In the genomic region with DNA sequence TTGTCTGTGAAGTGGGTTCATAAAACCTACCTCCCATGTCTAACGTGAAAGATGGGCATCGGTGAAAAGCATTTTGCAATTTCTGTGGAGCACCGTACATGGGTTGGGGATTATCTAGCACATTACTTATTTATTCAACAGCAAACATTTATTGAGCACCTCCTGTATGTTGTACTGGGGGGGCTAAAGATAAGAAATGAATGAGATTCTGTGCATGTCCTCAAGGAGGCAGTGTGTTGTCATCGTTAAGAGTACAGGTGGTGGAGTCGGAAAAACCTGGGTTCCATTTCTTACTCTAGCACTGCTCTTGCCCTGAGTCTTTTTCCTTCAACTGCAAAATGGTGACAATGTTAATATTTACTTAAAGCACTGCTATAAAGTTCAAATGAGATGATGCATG, we compare ENCODE assay signal across 20 cellular contexts.
DNase-seq lines count a peak whose midpoint lies in the region; TF ChIP-seq lines count a peak whose summit lies in the region.
"Had no signal": no experiment of that assay in that cellular context is flagged by ENCODE, and none has a peak within 500 bp of the region (broad histone marks: within the 10 kb centered on the region; RNA-seq: fewer than 3 reads in every experiment).

No MANE protein-coding gene starts in this region.

- CTCF ChIA-PET in GM10248 (lab: Yijun Ruan, JAX): interaction anchor here (1.1 to 2.8 kb wide), 4 partner anchors 13 to 80 kb away, joined by 4 to 28 read pairs (median 13); no protein-coding TSS in a partner anchor

- H3K4me1 ChIP-seq in OCI-LY3 (ENCODE audit: low read length): peaks cover 10% of the 10 kb centered on the region; the same call in 1 of the 2 replicates
- H3K4me1 ChIP-seq: gastrocnemius medialis, parathyroid adenoma, thyroid gland had no signal

- H3K9ac ChIP-seq in OCI-LY3 (ENCODE audit: low read length): no peak overlapping the region
- H3K9ac ChIP-seq: BLaER1 treated with 17β-estradiol and CSF1 and Interleukin-3, amounts not matched to agents 10 nM and 100 nM; GM23248; parathyroid adenoma had no signal

- DNase-seq in GM10248 (ENCODE audit: extremely low spot score) (no peak), GM20000 (ENCODE audit: low spot score) (peak; percentile 30), fibroblast of mammary gland (ENCODE audit: low read depth) (no peak), HuH-7.5 (ENCODE audit: low spot score) (no peak), NCI-H2107 (lab: John Stamatoyannopoulos, UW) (no peak), Ammon's horn (ENCODE audit: low spot score) (no peak), substantia nigra (lab: John Stamatoyannopoulos, UW) (no peak)
- DNase-seq: activated gamma-delta T cell, amygdala, gastrocnemius medialis, GM23248, naive B cell, NCI-H2029 treated with DMSO at 0.1 percent for 48 hours, NCI-H510A treated with DMSO at 0.1 percent for 48 hours, thyroid gland had no signal

- H3K4me3 ChIP-seq in OCI-LY3 (ENCODE audit: low read length): no peak overlapping the region
- no peak overlapping the region for H3K4me3 ChIP-seq in fibroblast of mammary gland (ENCODE audit: control insufficient read depth, low read depth, low read length)
- H3K4me3 ChIP-seq: BLaER1 treated with 17β-estradiol and CSF1 and Interleukin-3, amounts not matched to agents 10 nM and 100 nM; gastrocnemius medialis; GM23248; lung; smooth muscle cell; thyroid gland had no signal

- no peaks in the 10 kb centered on the region for H3K79me2 ChIP-seq in OCI-LY3 (ENCODE audit: low read length)
- H3K79me2 ChIP-seq: parathyroid adenoma had no signal

- H3K27me3 ChIP-seq in OCI-LY3 (ENCODE audit: low read depth, low read length): peaks cover 51% of the 10 kb centered on the region
- H3K27me3 ChIP-seq: BLaER1 treated with 17β-estradiol and CSF1 and Interleukin-3, amounts not matched to agents 10 nM and 100 nM; thyroid gland had no signal

- TF ChIP-seq CTCF in GM10248 (IDR thresholded peaks at IDR 0.05; ENCODE audit: control extremely low read depth, extremely low read depth, low read depth, missing control alignments): peak; percentile 27
- TF ChIP-seq CTCF in GM20000 (IDR thresholded peaks at IDR 0.05; ENCODE audit: extremely low read depth, missing control alignments): no peak
- peak; percentile 85 for TF ChIP-seq CTCF in OCI-LY3 (IDR thresholded peaks at IDR 0.05; ENCODE audit: low read depth, low read length)
- TF ChIP-seq CTCF in fibroblast of mammary gland (conservative IDR thresholded peaks at IDR 0.05; ENCODE audit: control insufficient read depth, insufficient read depth, low read depth, low read length): peak; percentile 12

- H3K4me2 ChIP-seq in OCI-LY3 (ENCODE audit: low read length): no peak overlapping the region
- H3K4me2 ChIP-seq: BLaER1 treated with 17β-estradiol and CSF1 and Interleukin-3, amounts not matched to agents 10 nM and 100 nM; smooth muscle cell had no signal

- POLR2A ChIA-PET in GM10248 (lab: Yijun Ruan, JAX): no interaction called here

- no peaks in the 10 kb centered on the region for H3K36me3 ChIP-seq in OCI-LY3 (replicated peaks; ENCODE audit: low read depth, low read length)
- H3K36me3 ChIP-seq: BLaER1 treated with 17β-estradiol and CSF1 and Interleukin-3, amounts not matched to agents 10 nM and 100 nM; gastrocnemius medialis; thyroid gland had no signal

- no peaks in the 10 kb centered on the region for H4K20me1 ChIP-seq in OCI-LY3 (ENCODE audit: insufficient read depth, low read length)
- H4K20me1 ChIP-seq: BLaER1 treated with 17β-estradiol and CSF1 and Interleukin-3, amounts not matched to agents 10 nM and 100 nM had no signal

- H3K27ac ChIP-seq in OCI-LY3 (ENCODE audit: low read length) (no peak overlapping the region), substantia nigra (ENCODE audit: low read depth, low read length, poor library complexity, severe bottlenecking) (no peak overlapping the region)
- H3K27ac ChIP-seq: BLaER1 treated with 17β-estradiol and CSF1 and Interleukin-3, amounts not matched to agents 10 nM and 100 nM; gastrocnemius medialis; GM23248; parathyroid adenoma; thyroid gland had no signal

- 0 out of 2 replicates have a peak, but pooled peaks cover 4% of the 10 kb centered on the region for H3K9me3 ChIP-seq in OCI-LY3 (ENCODE audit: insufficient read depth, low read length)
- H3K9me3 ChIP-seq: BLaER1 treated with 17β-estradiol and CSF1 and Interleukin-3, amounts not matched to agents 10 nM and 100 nM; gastrocnemius medialis; thyroid gland had no signal

- H2AFZ ChIP-seq in OCI-LY3 (ENCODE audit: low read depth, low read length): no peak overlapping the region
- H2AFZ ChIP-seq: GM23248, parathyroid adenoma had no signal
